In the genomic region with DNA sequence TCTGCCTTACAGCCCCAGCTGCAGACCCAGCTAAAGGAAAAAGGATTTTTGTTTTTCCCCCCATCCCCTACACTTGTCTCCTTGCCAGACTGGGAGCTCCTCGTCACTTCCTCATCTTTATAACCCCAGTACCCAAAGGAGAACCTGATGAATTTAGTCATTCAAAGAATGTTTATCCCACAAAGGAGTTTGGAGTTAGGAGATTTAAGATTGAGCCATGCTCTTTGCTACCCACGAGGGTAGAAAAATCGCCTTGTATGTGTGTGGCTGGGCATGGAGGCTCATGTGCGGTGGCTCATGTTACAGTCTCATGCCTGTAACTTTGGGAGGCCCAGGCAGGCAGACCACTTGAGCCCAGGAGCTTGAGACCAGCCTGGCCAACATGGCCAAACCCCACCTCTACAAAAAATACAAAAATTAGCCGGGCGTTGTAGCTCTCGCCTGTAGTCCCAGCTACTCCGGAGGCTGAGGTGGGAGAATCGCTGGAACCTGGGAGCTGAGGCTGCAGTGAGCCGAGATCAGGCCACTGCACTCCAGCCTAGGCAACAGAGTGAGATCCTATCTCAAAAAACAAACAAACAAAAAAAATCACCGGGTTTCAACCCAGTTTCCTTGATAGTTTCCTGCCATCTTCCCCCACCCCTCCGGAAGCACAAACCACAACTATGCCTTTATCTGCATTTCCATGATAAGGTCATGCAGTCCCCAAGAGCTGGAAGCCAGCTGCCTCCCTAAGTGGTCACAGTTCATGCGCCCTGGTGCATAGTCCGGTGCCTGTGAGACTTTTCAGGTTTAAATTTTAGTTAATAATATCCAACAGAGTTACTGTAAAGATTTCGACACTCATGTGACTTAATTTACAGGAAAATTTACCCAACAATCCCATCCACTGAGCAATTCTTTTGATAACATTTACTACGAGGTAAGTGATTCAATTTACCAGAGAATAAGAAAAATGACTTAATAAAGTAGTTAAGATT, we compare ENCODE assay signal across 8 cellular contexts. TPM values are rescaled to one million over a fixed set of nuclear protein-coding genes. Genes with fewer than 3 reads are reported as not detected.
DNase-seq lines count a peak whose midpoint lies in the region; ATAC-seq and TF ChIP-seq lines count a peak whose summit lies in the region.

No MANE protein-coding gene starts in this region.

- H3K4me1 ChIP-seq in H9 (ENCODE audit: insufficient read depth, low read length): peaks cover 7% of the 10 kb centered on the region; the same call in 1 of the 2 replicates
- H3K4me1 ChIP-seq in naive thymus-derived CD4-positive, alpha-beta T cell (ENCODE audit: control insufficient read depth in 2 of 2, insufficient read depth in 2 of 2, low read length in 2 of 2): peaks cover 21% of the 10 kb centered on the region in 2 donors

- H3K27me3 ChIP-seq in H9 (ENCODE audit: insufficient read depth, low read length): no peaks in the 10 kb centered on the region
- H3K27me3 ChIP-seq in naive thymus-derived CD4-positive, alpha-beta T cell (ENCODE audit: control insufficient read depth in 2 of 2, insufficient read depth in 2 of 2, low read length in 2 of 2): no peaks in the 10 kb centered on the region

- H3K4me3 ChIP-seq in cardiac fibroblast (replicated peaks in 1 of 2; ENCODE audit: low read depth in 2 of 2, low read length in 2 of 2): peak overlapping the region; percentile 32 to 52
- peak overlapping the region; percentile 64 for H3K4me3 ChIP-seq in naive thymus-derived CD4-positive, alpha-beta T cell (ENCODE audit: low read length)

- peak overlapping the region; percentile 73 for H3K27ac ChIP-seq in H9 (ENCODE audit: insufficient read length, low read depth, low read length)
- peak overlapping the region; percentile 75 for H3K27ac ChIP-seq in naive thymus-derived CD4-positive, alpha-beta T cell (ENCODE audit: low read depth, low read length)

- H4K8ac ChIP-seq in H9 (replicated peaks; ENCODE audit: insufficient read length, low read depth, low read length): no peak overlapping the region

- H3K23ac ChIP-seq in H9 (ENCODE audit: insufficient read length, low read depth, low read length): no peak overlapping the region

- no peak overlapping the region for H2BK12ac ChIP-seq in H9 (ENCODE audit: insufficient read length, low read depth, low read length)

- no peak overlapping the region for H2BK15ac ChIP-seq in H9 (ENCODE audit: low read depth, low read length)

- H3K9ac ChIP-seq in H9 (ENCODE audit: extremely low read depth, insufficient read length, low read length): peak overlapping the region; percentile 7

- peaks cover 3% of the 10 kb centered on the region for H3K23me2 ChIP-seq in H9 (ENCODE audit: insufficient read length, low read depth, low read length, poor library complexity, severe bottlenecking)

- peak; percentile 5 for ATAC-seq in naive thymus-derived CD4-positive, alpha-beta T cell
- ATAC-seq in GM19463 (IDR thresholded peaks at IDR 0.05; ENCODE audit: unreplicated experiment) (no peak), HG03039 (IDR thresholded peaks at IDR 0.05; ENCODE audit: unreplicated experiment) (no peak), GM18873 (IDR thresholded peaks at IDR 0.05; ENCODE audit: low FRiP score, unreplicated experiment) (no peak)

- H3K18ac ChIP-seq in H9 (ENCODE audit: insufficient read length, low read depth, low read length): peak overlapping the region; percentile 64

- no peak overlapping the region for H2BK5ac ChIP-seq in H9 (ENCODE audit: insufficient read length, low read length)

- H4K20me1 ChIP-seq in H9 (ENCODE audit: control insufficient read depth, insufficient read depth, insufficient read length): no peaks in the 10 kb centered on the region

- peak overlapping the region; percentile 2 to 91 (median 91) for H3K27ac Mint-ChIP-seq in H9
- H3K27ac Mint-ChIP-seq in naive thymus-derived CD4-positive, alpha-beta T cell: peak overlapping the region; percentile 95 to 99 (median 98)

- intact Hi-C loops in naive thymus-derived CD4-positive, alpha-beta T cell (cut with micrococcal nuclease): loop anchor here (1.0 to 10.0 kb wide), 16 partner anchors 8 to 1697 kb away; partner anchors contain the start of genes CASP3 (in 2 of the 2), CYP4V2 (in 2 of the 2), PRIMPOL (in 2 of the 2) and CENPU (in 1 of the 2)
- intact Hi-C loops in posterior vena cava (cut with DNase I): loop anchor here in 1 of 2 donors (10.0 kb wide), 1 partner anchor 193 kb away; the partner anchor contains the start of genes ANKRD37 and LRP2BP

- POLR2A ChIA-PET in naive thymus-derived CD4-positive, alpha-beta T cell (lab: Charles Lee): interaction anchor here (0.5 to 1.3 kb wide), 3 partner anchors 20 to 59 kb away, joined by 3 to 4 read pairs (median 3); partner anchors contain the start of gene SLC25A4

- H3K79me2 ChIP-seq in H9 (ENCODE audit: insufficient read depth, low read length): peaks cover 2% of the 10 kb centered on the region; the same call in 1 of the 2 replicates

- H3K36me3 Mint-ChIP-seq in H9 (ENCODE audit: insufficient read depth in 1 of 3, low read depth in 3 of 3): peaks cover 1 to 16% (median 13%) of the 10 kb centered on the region in 3 experiments; a peak in 3 of 7 replicates
- H3K36me3 Mint-ChIP-seq in naive thymus-derived CD4-positive, alpha-beta T cell: peaks cover 0 to 7% (median 6%) of the 10 kb centered on the region in 5 donors

- H3T11ph ChIP-seq in H9 (ENCODE audit: low read length): no peak overlapping the region

- no peaks in the 10 kb centered on the region for H3K9me3 Mint-ChIP-seq in H9
- no peaks in the 10 kb centered on the region for H3K9me3 Mint-ChIP-seq in naive thymus-derived CD4-positive, alpha-beta T cell

- H3K14ac ChIP-seq in H9 (ENCODE audit: insufficient read depth, low read length): peak overlapping the region; percentile 57; the same call in 1 of the 2 replicates

- H2AFZ ChIP-seq in H9 (ENCODE audit: low read length): no peak overlapping the region

- peak overlapping the region; percentile 69 for H2BK120ac ChIP-seq in H9 (ENCODE audit: low read depth, low read length, poor library complexity, severe bottlenecking)

- no peak overlapping the region for H3K56ac ChIP-seq in H9 (ENCODE audit: insufficient read length, low read depth, low read length)

- peak overlapping the region; percentile 12 for H2BK20ac ChIP-seq in H9 (ENCODE audit: low read depth, low read length, poor library complexity, severe bottlenecking)

- H3K9me3 ChIP-seq in H9 (ENCODE audit: control insufficient read depth, low read depth, low read length): no peaks in the 10 kb centered on the region
- H3K9me3 ChIP-seq in naive thymus-derived CD4-positive, alpha-beta T cell (ENCODE audit: control insufficient read depth in 2 of 3, low read length in 3 of 3): no peaks in the 10 kb centered on the region

- H4K91ac ChIP-seq in H9 (ENCODE audit: insufficient read length, low read depth, low read length): no peak overlapping the region

- CTCF ChIA-PET in naive thymus-derived CD4-positive, alpha-beta T cell (lab: Charles Lee): no interaction called here

- peaks cover 9% of the 10 kb centered on the region; the same call in 1 of the 2 replicates for H3K27me3 Mint-ChIP-seq in H9 (ENCODE audit: low read depth)
- H3K27me3 Mint-ChIP-seq in naive thymus-derived CD4-positive, alpha-beta T cell: no peaks in the 10 kb centered on the region

- peak overlapping the region; percentile 85 to 93 for H3K4me3 Mint-ChIP-seq in H9
- peak overlapping the region; percentile 87 to 99 (median 96) for H3K4me3 Mint-ChIP-seq in naive thymus-derived CD4-positive, alpha-beta T cell

- no peaks in the 10 kb centered on the region for H3K36me3 ChIP-seq in naive thymus-derived CD4-positive, alpha-beta T cell (ENCODE audit: control insufficient read depth in 2 of 3, insufficient read depth in 3 of 3, low read length in 3 of 3)

- WGBS in H9 (ENCODE audit: extremely low coverage, insufficient read length, low lambda C conversion rate): no CpG with 5 or more reads among the region's 16 CpGs

- no peak overlapping the region for H3K4ac ChIP-seq in H9 (ENCODE audit: low read depth, low read length)

- peak overlapping the region; percentile 39 for H3K4me2 ChIP-seq in H9 (ENCODE audit: insufficient read depth, insufficient read length, low read length)

- no peak for TF ChIP-seq CTCF in H9 (conservative IDR thresholded peaks at IDR 0.05)
- no peak for TF ChIP-seq CTCF in cardiac fibroblast (IDR thresholded peaks at IDR 0.05; ENCODE audit: low read depth, low read length)

- no peaks in the 10 kb centered on the region for H3K79me1 ChIP-seq in H9 (ENCODE audit: insufficient read depth, low read depth, low read length, poor library complexity, severe bottlenecking)

- H3K4me1 Mint-ChIP-seq in H9: peaks cover 26 to 32% of the 10 kb centered on the region in 2 experiments
- H3K4me1 Mint-ChIP-seq in naive thymus-derived CD4-positive, alpha-beta T cell: peaks cover 25 to 66% (median 56%) of the 10 kb centered on the region in 7 donors

- H2AK5ac ChIP-seq in H9 (ENCODE audit: insufficient read length, low read length): no peak overlapping the region

- no peak overlapping the region for H4K5ac ChIP-seq in H9 (ENCODE audit: insufficient read length, low read depth, low read length)

- DNase-seq in H9 (peak; percentile 39), SK-N-DZ (ENCODE audit: low spot score) (peak; percentile 10), cardiac fibroblast (ENCODE audit: low read depth in 2 of 2) (peak; percentile 58 to 83), posterior vena cava (ENCODE audit: low spot score) (no peak)
- DNase-seq in naive thymus-derived CD4-positive, alpha-beta T cell: peak in 5 of 9 donors; percentile 54 to 61 (median 58)

RNA-seq across cellular contexts. Expression of gene CFAP97, which starts 1.5 kb away (rescaled TPM):
- total RNA-seq in H9 (2021): 36.1 and 39.3 TPM in 2 replicates
- polyA plus RNA-seq in SK-N-DZ (2014; cell fraction: cytosol; rRNA removed): 18.7 and 21.0 TPM in 2 replicates
- polyA plus RNA-seq in SK-N-DZ (2014; cell fraction: nucleus; rRNA removed): 6.9 and 8.7 TPM in 2 replicates
- 10 to 100 TPM; 23.6 to 46.5 (median 38.0) TPM for total RNA-seq in naive thymus-derived CD4-positive, alpha-beta T cell
- polyA plus RNA-seq in naive thymus-derived CD4-positive, alpha-beta T cell: 100 to 1,000 TPM in 1 of 2 donors, 10 to 100 TPM in 1; 95.4 to 103 TPM
- 10 to 100 TPM; 42.6 to 52.9 TPM for total RNA-seq in posterior vena cava

RNA-seq across cellular contexts. Expression of gene SNX25, which starts 7.1 kb away (rescaled TPM):
- total RNA-seq in H9 (2021): 24.4 and 28.2 TPM in 2 replicates
- 7.5 and 8.8 TPM in 2 replicates for polyA plus RNA-seq in SK-N-DZ (2014; cell fraction: cytosol; rRNA removed)
- 8.7 and 10.4 TPM in 2 replicates for polyA plus RNA-seq in SK-N-DZ (2014; cell fraction: nucleus; rRNA removed)
- total RNA-seq in naive thymus-derived CD4-positive, alpha-beta T cell: 10 to 100 TPM in 3 of 5 experiments, 1 to 10 TPM in 2; 8.0 to 18.9 (median 14.3) TPM
- polyA plus RNA-seq in naive thymus-derived CD4-positive, alpha-beta T cell: 1 to 10 TPM; 3.9 to 4.3 TPM
- total RNA-seq in posterior vena cava: 10 to 100 TPM; 19.9 to 20.3 TPM

RNA-seq across cellular contexts. Expression of gene SLC25A4, which starts 59.2 kb away (rescaled TPM):
- total RNA-seq in H9 (2021): 54.4 and 55.9 TPM in 2 replicates
- polyA plus RNA-seq in SK-N-DZ (2014; cell fraction: cytosol; rRNA removed): 31.0 and 36.9 TPM in 2 replicates
- 34.7 and 42.4 TPM in 2 replicates for polyA plus RNA-seq in SK-N-DZ (2014; cell fraction: nucleus; rRNA removed)
- 1 to 10 TPM in 4 of 5 experiments, under 1 TPM in 1; 0.60 to 7.2 (median 4.9) TPM for total RNA-seq in naive thymus-derived CD4-positive, alpha-beta T cell
- 1 to 10 TPM; 2.7 to 3.8 TPM for polyA plus RNA-seq in naive thymus-derived CD4-positive, alpha-beta T cell
- total RNA-seq in posterior vena cava: 10 to 100 TPM; 61.2 to 70.4 TPM
